In genomic region chr10:103763374-103764202, GRCh38 we compare ENCODE assay signal across 9 cellular contexts.
DNase-seq lines count a peak whose midpoint lies in the region; TF ChIP-seq lines count a peak whose summit lies in the region.
"Had no signal": no experiment of that assay in that cellular context is flagged by ENCODE, and none has a peak within 500 bp of the region (broad histone marks: within the 10 kb centered on the region; RNA-seq: fewer than 3 reads in every experiment).

No MANE protein-coding gene starts in this region.

- peaks cover 0 to 3% (median 0%) of the 10 kb centered on the region in 6 donors for H3K36me3 ChIP-seq in spleen
- H3K36me3 ChIP-seq: tibial artery had no signal

- peaks cover 37 to 89% (median 70%) of the 10 kb centered on the region in 6 donors for H3K4me1 ChIP-seq in spleen

- H3K27me3 ChIP-seq in spleen (replicated peaks in 1 of 7) = no peaks in the 10 kb centered on the region
- H3K27me3 ChIP-seq: tibial artery had no signal

- intact Hi-C loops in spleen (cut with DNase I; ENCODE audit: low total_unique reads) = no loop called here

- no peak for TF ChIP-seq POLR2A in spleen (IDR thresholded peaks at IDR 0.05)

- no peak for TF ChIP-seq CTCF in choroid plexus epithelial cell (conservative IDR thresholded peaks at IDR 0.05; ENCODE audit: low read depth, low read length)
- no peak for TF ChIP-seq CTCF in spleen (IDR thresholded peaks at IDR 0.05 in 8 of 11, conservative IDR thresholded peaks at IDR 0.05 in 3 of 11)

- H3K4me3 ChIP-seq in choroid plexus epithelial cell (ENCODE audit: low read depth, low read length) (no peak overlapping the region), spleen (peak overlapping the region in 1 of 8 donors; percentile 29)
- H3K4me3 ChIP-seq: tibial artery had no signal

- H3K27ac ChIP-seq in spleen = peak overlapping the region in 7 of 8 donors; percentile 15 to 70 (median 24)
- H3K27ac ChIP-seq: tibial artery had no signal

- 28 to 41% (median 34%) methylated on average over 6 to 7 of the region's 7 CpGs for WGBS in spleen, 5 donors

- no peaks in the 10 kb centered on the region for H3K9me3 ChIP-seq in spleen
- H3K9me3 ChIP-seq: tibial artery had no signal

- DNase-seq in activated CD8-positive, alpha-beta memory T cell treated with anti-CD3 and anti-CD28 coated beads for 24 hours = peak; percentile 72
- DNase-seq in activated CD8-positive, alpha-beta memory T cell treated with anti-CD3 and anti-CD28 coated beads, Interleukin-2, amount 50 U/mL, for 48 hours = no peak
- DNase-seq in NOMO-1 treated with dmso at 0.1 percent for 144 hours (lab: John Stamatoyannopoulos, UW; ENCODE audit: unreplicated experiment) (peak; percentile 82), choroid plexus epithelial cell (ENCODE audit: low read depth) (peak; percentile 33), spleen (no peak), occipital lobe (lab: John Stamatoyannopoulos, UW) (no peak), epidermal melanocyte (ENCODE audit: insufficient read length, low spot score) (no peak), iPS-NIHi7 (ENCODE audit: extremely low spot score) (no peak)

Comparison
In these comparisons a context has a peak if more than half of its experiments do, and no peak if none do; other contexts are left out.
1. DNase-seq: peak in activated CD8-positive, alpha-beta memory T cell treated with anti-CD3 and anti-CD28 coated beads for 24 hours (single experiment), NOMO-1 treated with dmso at 0.1 percent for 144 hours (single experiment) and choroid plexus epithelial cell (single experiment); none in activated CD8-positive, alpha-beta memory T cell treated with anti-CD3 and anti-CD28 coated beads, Interleukin-2, amount 50 U/mL, for 48 hours (single experiment), spleen (single experiment), occipital lobe (single experiment), epidermal melanocyte (single experiment) and iPS-NIHi7 (single experiment).